1 cellular context compared by ENCODE assay signal in genomic region chr10:114393886-114394285, GRCh38.
TF ChIP-seq lines count a peak whose summit lies in the region.

No MANE protein-coding gene starts in this region.

TF ChIP-seq in GM23338, 12 proteins besides CTCF, POLR2A, EP300 and RAD21 (continued from another document):
- no peak for TF ChIP-seq ETS1 (IDR thresholded peaks at IDR 0.05)
- TF ChIP-seq ZNF462 (CRISPR knock-in tag; IDR thresholded peaks at IDR 0.05) = no peak
- no peak for TF ChIP-seq POLR2AphosphoS5 (IDR thresholded peaks at IDR 0.05; ENCODE audit: low read depth)
- no peak for TF ChIP-seq ZNF114 (CRISPR knock-in tag; IDR thresholded peaks at IDR 0.05)
- no peak for TF ChIP-seq EZH2 (IDR thresholded peaks at IDR 0.05; ENCODE audit: low read depth, unreplicated experiment)
- TF ChIP-seq JUNB (IDR thresholded peaks at IDR 0.05; ENCODE audit: unreplicated experiment) = no peak
